10 cellular contexts compared by ENCODE assay signal in the genomic region with DNA sequence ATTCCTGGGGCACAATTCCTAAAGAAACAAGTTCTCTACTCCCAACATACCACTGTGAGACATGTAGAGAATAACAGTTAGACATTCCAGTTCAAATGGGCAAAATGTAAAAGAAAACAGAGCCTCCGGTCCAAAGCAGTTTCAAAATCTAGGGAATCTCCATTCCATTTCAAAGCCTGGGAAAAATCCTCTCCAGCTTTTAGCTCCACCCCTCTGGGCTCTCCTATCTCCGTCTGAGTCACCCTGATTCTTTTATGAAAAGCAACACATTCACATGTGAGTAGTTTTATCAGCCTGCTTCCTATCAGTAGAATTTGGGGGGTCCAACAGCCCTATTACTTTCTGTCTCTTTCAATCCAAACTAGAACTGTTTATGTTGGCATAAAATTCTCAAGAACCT. TPM values are rescaled to one million over a fixed set of nuclear protein-coding genes. Genes with fewer than 3 reads are reported as not detected.
DNase-seq lines count a peak whose midpoint lies in the region; ATAC-seq, FAIRE-seq and TF ChIP-seq lines count a peak whose summit lies in the region.
"Had no signal": no experiment of that assay in that cellular context is flagged by ENCODE, and none has a peak within 500 bp of the region (broad histone marks: within the 10 kb centered on the region; RNA-seq: fewer than 3 reads in every experiment).

No MANE protein-coding gene starts in this region.

- peak overlapping the region; percentile 75 for H3K4me2 ChIP-seq in GM12878 (ENCODE audit: control insufficient read depth, insufficient read depth)

- in situ Hi-C loops in GM12878 (cut with MboI), result no loop called here

- no peak for FAIRE-seq in GM12878 (lab: Jason Lieb, UNC)

- H3K9me3 Mint-ChIP-seq in type B pancreatic cell, result peaks cover 4% of the 10 kb centered on the region
- peaks cover 5% of the 10 kb centered on the region for H3K9me3 Mint-ChIP-seq in activated naive CD4-positive, alpha-beta T cell treated with anti-CD3 and anti-CD28 coated beads for 36 hours

- H3K36me3 Mint-ChIP-seq in type B pancreatic cell, result peaks cover 39% of the 10 kb centered on the region
- H3K36me3 Mint-ChIP-seq in activated naive CD4-positive, alpha-beta T cell treated with anti-CD3 and anti-CD28 coated beads for 36 hours (ENCODE audit: low read depth), result peaks cover 31% of the 10 kb centered on the region

- TF ChIP-seq CTCF in left ventricle myocardium inferior (IDR thresholded peaks at IDR 0.05; ENCODE audit: borderline replicate concordance) (no peak), heart left ventricle (IDR thresholded peaks at IDR 0.05) (no peak), GM12878 (IDR thresholded peaks at IDR 0.05 in 2 of 3, conservative IDR thresholded peaks at IDR 0.05 in 1 of 3; ENCODE audit: control insufficient read depth in 2 of 3, extremely low read depth in 1 of 3, insufficient read depth in 1 of 3, low read depth in 3 of 3, low read length in 3 of 3) (no peak), type B pancreatic cell (conservative IDR thresholded peaks at IDR 0.05) (no peak)

- DNase-seq in left ventricle myocardium inferior (no peak), heart left ventricle (no peak), GM12878 (ENCODE audit: low read depth, low spot score) (no peak), kidney glomerular epithelial cell (lab: John Stamatoyannopoulos, UW) (peak; percentile 59), type B pancreatic cell (ENCODE audit: extremely low spot score, unreplicated experiment) (no peak), COR-L47 (lab: John Stamatoyannopoulos, UW) (no peak), substantia nigra (lab: John Stamatoyannopoulos, UW) (no peak)
- no peak for DNase-seq in activated naive CD4-positive, alpha-beta T cell treated with anti-CD3 and anti-CD28 coated beads for 36 hours
- DNase-seq: activated CD4-positive, CD25-positive, alpha-beta regulatory T cell; BE2C had no signal

- 37 to 42% (median 38%) methylated on average over 2 of the region's 2 CpGs for WGBS in heart left ventricle, 4 donors
- 50% methylated on average over 2 of the region's 2 CpGs for WGBS in GM12878 (ENCODE audit: insufficient coverage, insufficient replicate concordance, low lambda C conversion rate, missing lambda C conversion rate)

- SMC1A ChIA-PET in GM12878 (lab: Charles Lee; ENCODE audit: uncharacterized antibody, unreplicated experiment), result no interaction called here

- H3K27ac ChIP-seq in left ventricle myocardium inferior (replicated peaks) (peak overlapping the region; percentile 31), heart left ventricle (peak overlapping the region in 3 of 12 donors; percentile 12 to 43 (median 43)), GM12878 (ENCODE audit: control insufficient read depth, insufficient read depth) (no peak overlapping the region), substantia nigra (ENCODE audit: low read depth, low read length, poor library complexity, severe bottlenecking) (no peak overlapping the region)

- peak overlapping the region; percentile 24 for H3K4me3 Mint-ChIP-seq in type B pancreatic cell
- no peak overlapping the region for H3K4me3 Mint-ChIP-seq in activated naive CD4-positive, alpha-beta T cell treated with anti-CD3 and anti-CD28 coated beads for 36 hours

- CTCF ChIA-PET in GM12878 (lab: Yijun Ruan, JAX), result no interaction called here
- CTCF ChIA-PET in activated naive CD4-positive, alpha-beta T cell treated with anti-CD3 and anti-CD28 coated beads for 36 hours (lab: Charles Lee), result no interaction called here

- peaks cover 48% of the 10 kb centered on the region for H3K4me1 Mint-ChIP-seq in type B pancreatic cell (ENCODE audit: unreplicated experiment)
- H3K4me1 Mint-ChIP-seq in activated naive CD4-positive, alpha-beta T cell treated with anti-CD3 and anti-CD28 coated beads for 36 hours (ENCODE audit: low read depth), result peaks cover 84% of the 10 kb centered on the region

- TF ChIP-seq RAD21 in GM12878 (IDR thresholded peaks at IDR 0.05; ENCODE audit: insufficient read depth, low read depth, low read length), result no peak

- no peaks in the 10 kb centered on the region for H3K27me3 ChIP-seq in left ventricle myocardium inferior (ENCODE audit: low read depth)
- no peaks in the 10 kb centered on the region for H3K27me3 ChIP-seq in heart left ventricle
- no peaks in the 10 kb centered on the region for H3K27me3 ChIP-seq in GM12878 (replicated peaks in 1 of 2; ENCODE audit: control insufficient read depth in 2 of 2, insufficient read depth in 2 of 2, low read length in 1 of 2)
- H3K27me3 ChIP-seq: BE2C had no signal

- intact Hi-C loops in left ventricle myocardium inferior (cut with micrococcal nuclease) (no loop called here), heart left ventricle (cut with DNase I) (loop anchor here in 4 of 10 donors (5.0 to 10.0 kb wide), 5 partner anchors 38 to 295 kb away; a partner anchor contains a TSS), GM12878 (cut with micrococcal nuclease; ENCODE audit: unreplicated experiment) (no loop called here)
- intact Hi-C loops in activated naive CD4-positive, alpha-beta T cell treated with anti-CD3 and anti-CD28 coated beads for 36 hours (cut with micrococcal nuclease), result loop anchor here (5.0 kb wide), 2 partner anchors 292 to 1562 kb away; a partner anchor contains a TSS

- H3K27me3 Mint-ChIP-seq in type B pancreatic cell, result no peaks in the 10 kb centered on the region
- no peaks in the 10 kb centered on the region for H3K27me3 Mint-ChIP-seq in activated naive CD4-positive, alpha-beta T cell treated with anti-CD3 and anti-CD28 coated beads for 36 hours (ENCODE audit: low read depth)

- no peak overlapping the region for H3K9ac ChIP-seq in GM12878 (ENCODE audit: control insufficient read depth, insufficient read depth, low read length)

- ATAC-seq in heart left ventricle (no peak), GM12878 (no peak)

- peaks cover 87% of the 10 kb centered on the region for H3K79me2 ChIP-seq in GM12878 (ENCODE audit: control insufficient read depth, insufficient read depth, low read length)

- no TSS peak for BruUV-seq in GM12878 (replicated peaks; lab: Mats Ljungman, UMichigan)

- H3K4me1 ChIP-seq in left ventricle myocardium inferior (peaks cover 95% of the 10 kb centered on the region), heart left ventricle (peaks cover 12 to 89% (median 63%) of the 10 kb centered on the region in 12 donors), GM12878 (ENCODE audit: control insufficient read depth, insufficient read depth, low read length) (peaks cover 20% of the 10 kb centered on the region)
- H3K4me1 ChIP-seq: BE2C had no signal

- no peak for TF ChIP-seq EP300 in GM12878 (IDR thresholded peaks at IDR 0.05; ENCODE audit: borderline replicate concordance in 1 of 2, control insufficient read depth in 1 of 2, low read depth in 2 of 2, low read length in 2 of 2)

- H4K20me1 ChIP-seq in GM12878 (ENCODE audit: control insufficient read depth, insufficient read depth), result peaks cover 13% of the 10 kb centered on the region

- RAD21 ChIA-PET in GM12878 (lab: Charles Lee; ENCODE audit: unreplicated experiment), result interaction anchor here (0.9 kb wide), 1 partner anchor 9 kb away, joined by 4 read pairs; no protein-coding TSS in a partner anchor

- no peak overlapping the region for H2AFZ ChIP-seq in GM12878 (ENCODE audit: control insufficient read depth, low read depth, low read length)

- peak overlapping the region; percentile 33 for H3K27ac Mint-ChIP-seq in type B pancreatic cell
- no peak overlapping the region for H3K27ac Mint-ChIP-seq in activated naive CD4-positive, alpha-beta T cell treated with anti-CD3 and anti-CD28 coated beads for 36 hours

- TF ChIP-seq POLR2A in heart left ventricle (IDR thresholded peaks at IDR 0.05), result no peak
- no peak for TF ChIP-seq POLR2A in GM12878 (IDR thresholded peaks at IDR 0.05; ENCODE audit: low read depth, low read length)

- H3K9me3 ChIP-seq in left ventricle myocardium inferior (replicated peaks) (peaks cover 14% of the 10 kb centered on the region), heart left ventricle (peaks cover 0 to 8% (median 0%) of the 10 kb centered on the region in 12 donors), GM12878 (replicated peaks; ENCODE audit: control insufficient read depth, insufficient read depth, low read length) (peaks cover 9% of the 10 kb centered on the region; the same call in 2 of the 3 replicates)
- H3K9me3 ChIP-seq: BE2C had no signal

- H3K36me3 ChIP-seq in left ventricle myocardium inferior (no peaks in the 10 kb centered on the region), heart left ventricle (no peaks in the 10 kb centered on the region), GM12878 (ENCODE audit: control insufficient read depth in 2 of 2, insufficient read depth in 2 of 2, low read length in 1 of 2) (peaks cover 0 to 8% of the 10 kb centered on the region in 2 experiments; a peak in 1 of 4 replicates)

- peak overlapping the region; percentile 17 for H3K4me3 ChIP-seq in left ventricle myocardium inferior
- H3K4me3 ChIP-seq in heart left ventricle, result peak overlapping the region in 1 of 12 donors; percentile 10
- H3K4me3 ChIP-seq in GM12878, result peak overlapping the region; percentile 43

- POLR2A ChIA-PET in GM12878 (lab: Charles Lee), result no interaction called here

RNA-seq across cellular contexts. Expression of a gene that starts 3.7 kb away (rescaled TPM):
- total RNA-seq in left ventricle myocardium inferior, result 122 TPM
- 100 to 1,000 TPM; 107 to 136 (median 126) TPM for total RNA-seq in heart left ventricle
- polyA plus RNA-seq in heart left ventricle, result 10 to 100 TPM; 30.3 to 72.1 TPM
- 350 and 361 TPM in 2 replicates for total RNA-seq in GM12878 (2013; cell fraction: nucleolus; rRNA removed)
- 96.2 and 103 TPM in 2 replicates for total RNA-seq in GM12878 (2014; rRNA removed)
- total RNA-seq in GM12878 (2014; rRNA removed; fragmentation: Illumina TruSeq; extraction: Trizol), result 141 and 143 TPM in 2 replicates
- 124 and 135 TPM in 2 replicates for total RNA-seq in GM12878 (2021)
- polyA plus RNA-seq in GM12878 (2011; ENCODE audit: low read depth), result 40.3 TPM
- polyA plus RNA-seq in GM12878 (2011; rRNA removed), result 119 and 125 TPM in 2 replicates
- polyA plus RNA-seq in GM12878 (2011; cell fraction: cytosol; rRNA removed), result 86.3 and 107 TPM in 2 replicates
- polyA plus RNA-seq in GM12878 (2011; cell fraction: nucleus; rRNA removed), result 119 and 122 TPM in 2 replicates
- polyA plus RNA-seq in GM12878 (2012), result 75.4 and 109 TPM in 2 replicates
- polyA plus RNA-seq in GM12878 (2014; fragmentation: Illumina TruSeq; extraction: Trizol), result 199 and 233 TPM in 2 replicates
- 10 to 100 TPM; 47.6 to 56.5 TPM for polyA plus RNA-seq in GM12878 (2014; fragmentation: Nextera tagmentation; extraction: Ambion mirVana)
- polyA plus RNA-seq in GM12878 (2014; rRNA removed), result 75.4 and 78.6 TPM in 2 replicates
- polyA plus RNA-seq in GM12878 (2016; fragmentation: Nextera tagmentation; extraction: Ambion mirVana), result 10 to 100 TPM; 93.8 TPM
- 151 and 205 TPM in 2 replicates for polyA minus RNA-seq in GM12878 (2011; rRNA and poly(A)+ RNA removed)
- polyA minus RNA-seq in GM12878 (2011; cell fraction: cytosol; rRNA and poly(A)+ RNA removed), result 59.9 and 66.4 TPM in 2 replicates
- 72.5 and 111 TPM in 2 replicates for polyA minus RNA-seq in GM12878 (2011; cell fraction: nucleus; rRNA and poly(A)+ RNA removed)
- 138 and 151 TPM in 2 replicates for total RNA-seq in type B pancreatic cell (ENCODE audit: low replicate concordance)
- total RNA-seq in activated naive CD4-positive, alpha-beta T cell treated with anti-CD3 and anti-CD28 coated beads for 36 hours, result 100 to 1,000 TPM; 164 to 167 TPM
